ENCODE assay signal across 8 cellular contexts in the genomic region with DNA sequence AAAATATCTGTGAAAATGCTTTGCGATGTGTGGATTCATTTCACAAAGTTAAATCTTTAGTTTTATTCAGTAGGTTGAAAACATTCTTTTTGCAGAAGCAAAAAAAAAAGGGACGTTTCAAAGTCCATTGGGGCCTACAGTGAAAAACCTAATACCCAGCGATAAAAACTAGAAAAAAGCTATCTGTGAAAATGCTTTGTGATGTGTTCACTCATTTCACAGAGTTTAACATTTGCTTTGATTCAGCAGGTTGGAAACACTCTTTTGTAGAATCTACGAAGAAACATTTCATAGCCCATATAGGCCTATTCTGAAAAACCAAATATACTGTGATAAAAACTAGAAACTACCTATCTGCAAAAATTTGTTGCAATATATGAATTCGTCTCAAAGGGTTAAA.
"Had no signal": no experiment of that assay in that cellular context is flagged by ENCODE, and none has a peak within 500 bp of the region (broad histone marks: within the 10 kb centered on the region; RNA-seq: fewer than 3 reads in every experiment).

No MANE protein-coding gene starts in this region.

- H2AFZ ChIP-seq: GM23338 had no signal

- DNase-seq: H9, HCEC 1CT, HFFc6 had no signal

- H3K4me3 ChIP-seq: GM23338 had no signal

- H3K27ac ChIP-seq: HL-60 had no signal

- FAIRE-seq: H1, H54, HepG2 had no signal

- H3K4me2 ChIP-seq: GM23338 had no signal

- ATAC-seq: GM23338, HepG2 had no signal
